In genomic region chr6:33570806-33571636, GRCh38 we compare ENCODE assay signal across 8 cellular contexts. TPM values are rescaled to one million over a fixed set of nuclear protein-coding genes. Genes with fewer than 3 reads are reported as not detected.
DNase-seq lines count a peak whose midpoint lies in the region; ATAC-seq, FAIRE-seq and TF ChIP-seq lines count a peak whose summit lies in the region.

No MANE protein-coding gene starts in this region.

- no peak for FAIRE-seq in kidney (lab: Jason Lieb, UNC)

- POLR2A ChIA-PET in AG04450 (lab: Yijun Ruan, JAX), result interaction anchor here (1.1 kb wide), 1 partner anchor 9 kb away, joined by 5 read pairs; the partner anchor contains the start of gene BAK1

- H3K36me3 ChIP-seq in kidney (ENCODE audit: control insufficient read depth in 1 of 2, insufficient read depth in 2 of 2, low read length in 2 of 2), result peaks cover 13 to 17% of the 10 kb centered on the region in 2 donors

- CTCF ChIA-PET in AG04450 (lab: Charles Lee), result interaction anchor here (0.6 to 1.0 kb wide), 2 partner anchors 8 to 94 kb away, joined by 3 read pairs; no protein-coding TSS in a partner anchor

- peak overlapping the region; percentile 63 to 91 for H3K9ac ChIP-seq in kidney (ENCODE audit: low read length in 2 of 2)

- H3K27ac ChIP-seq in AG04450 (ENCODE audit: low read depth, low read length) (peak overlapping the region; percentile 52), kidney (ENCODE audit: low read depth in 2 of 2, low read length in 2 of 2) (peak overlapping the region; percentile 76 to 89)

- intact Hi-C loops in kidney (cut with DNase I), result no loop called here

- H3K9me3 ChIP-seq in AG04450 (ENCODE audit: control insufficient read depth, insufficient read depth, low read length) (no peaks in the 10 kb centered on the region), kidney (ENCODE audit: control insufficient read depth in 1 of 2, low read length in 2 of 2) (no peaks in the 10 kb centered on the region)

- no peak for DNase-seq in AG04450 (ENCODE audit: low read depth, low spot score)
- peak; percentile 89 for DNase-seq in NCI-H345 (lab: John Stamatoyannopoulos, UW)
- peak; percentile 80 for DNase-seq in activated CD4-positive, CD25-positive, alpha-beta regulatory T cell treated with anti-CD3 and anti-CD28 coated beads, Interleukin-2, amount 50 U/mL, for 16 hours (ENCODE audit: low read depth, low spot score)
- peak; percentile 96 for DNase-seq in central memory CD4-positive, alpha-beta T cell
- peak; percentile 93 for DNase-seq in kidney
- peak; percentile 91 to 95 for DNase-seq in stimulated activated CD4-positive, alpha-beta T cell treated with anti-CD3 and anti-CD28 coated beads, Interleukin-15, amount 100 ng/mL, for 48 hours (ENCODE audit: low read depth in 2 of 2)

- peaks cover 0 to 5% of the 10 kb centered on the region in 2 donors for H3K4me1 ChIP-seq in kidney (ENCODE audit: control insufficient read depth in 1 of 2, insufficient read depth in 1 of 2, low read depth in 1 of 2, low read length in 2 of 2)

- no peaks in the 10 kb centered on the region for H3K27me3 ChIP-seq in AG04450 (ENCODE audit: control insufficient read depth, insufficient read depth, low read length)

- TF ChIP-seq CTCF in AG04450 (IDR thresholded peaks at IDR 0.05; ENCODE audit: low read depth, low read length) (0 out of 2 replicates have a peak, but pooled peaks have one; percentile 8), kidney (IDR thresholded peaks at IDR 0.05; ENCODE audit: borderline replicate concordance, extremely low read depth, insufficient read depth) (no peak)

- peak overlapping the region; percentile 72 for H3K4me3 ChIP-seq in AG04450 (ENCODE audit: low read depth, low read length)
- peak overlapping the region; percentile 79 to 93 for H3K4me3 ChIP-seq in kidney (ENCODE audit: low read length in 2 of 2)

- peak; percentile 83 for ATAC-seq in GM18907 (IDR thresholded peaks at IDR 0.05; ENCODE audit: unreplicated experiment)
- ATAC-seq in HG03108 (IDR thresholded peaks at IDR 0.05; ENCODE audit: unreplicated experiment), result peak; percentile 78

RNA-seq across cellular contexts. Expression of gene BAK1, which starts 9.1 kb away (rescaled TPM):
- polyA plus RNA-seq in AG04450 (2011; rRNA removed) (13.0 and 16.3 TPM in 2 replicates), kidney (ENCODE audit: insufficient read depth, low read depth, low replicate concordance) (26.7 TPM)
- polyA minus RNA-seq in AG04450 (2011; rRNA and poly(A)+ RNA removed), result 19.3 and 26.5 TPM in 2 replicates
- total RNA-seq in kidney, result 22.3 TPM

RNA-seq across cellular contexts. Expression of gene ITPR3, which starts 50.1 kb away (rescaled TPM):
- polyA plus RNA-seq in AG04450 (2011; rRNA removed), result 4.4 and 4.8 TPM in 2 replicates
- 7.4 and 9.6 TPM in 2 replicates for polyA minus RNA-seq in AG04450 (2011; rRNA and poly(A)+ RNA removed)
- 86.3 TPM for total RNA-seq in kidney
- polyA plus RNA-seq in kidney (ENCODE audit: insufficient read depth, low read depth, low replicate concordance), result 4.2 TPM
